Comparison of ENCODE assay signal across 38 cellular contexts in the genomic region with DNA sequence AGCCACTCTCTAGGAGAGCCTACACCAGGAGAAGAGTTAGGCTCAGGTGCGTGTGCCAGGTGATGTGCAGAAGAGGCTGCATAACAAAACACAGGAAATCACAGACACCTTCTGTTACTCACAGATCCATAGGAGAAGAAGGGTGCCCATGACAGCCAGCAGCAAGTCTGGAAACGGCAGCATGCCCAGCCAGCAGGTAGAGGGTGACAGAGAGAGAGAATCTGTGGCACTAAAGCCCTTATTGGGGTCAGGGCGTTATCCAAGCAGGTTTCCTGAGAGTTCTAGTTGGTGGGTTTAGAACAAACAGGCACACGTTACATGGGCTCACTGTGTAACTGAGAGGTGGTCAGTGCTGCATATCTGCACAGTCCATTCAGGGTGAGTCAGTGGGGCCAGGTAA. TPM values are rescaled to one million over a fixed set of nuclear protein-coding genes. Genes with fewer than 3 reads are reported as not detected.
"Had no signal": no experiment of that assay in that cellular context is flagged by ENCODE, and none has a peak within 500 bp of the region (broad histone marks: within the 10 kb centered on the region; RNA-seq: fewer than 3 reads in every experiment).

No MANE protein-coding gene starts in this region.

- H3K9me3 Mint-ChIP-seq: activated CD4-positive, alpha-beta T cell treated with anti-CD3 and anti-CD28 coated beads, Interleukin-2, amount 10 ng/mL, durations not matched to agents 7 days and 5 days; activated CD8-positive, alpha-beta T cell treated with anti-CD3 and anti-CD28 coated beads for 36 hours; activated naive CD8-positive, alpha-beta T cell treated with anti-CD3 and anti-CD28 coated beads for 36 hours; activated naive CD8-positive, alpha-beta T cell treated with anti-CD3 and anti-CD28 coated beads, Interleukin-2, amount 50 U/mL, for 24 hours; activated T-cell treated with anti-CD3 and anti-CD28 coated beads, Interleukin-2, amount 50 U/mL, for 4 hours; effector memory CD8-positive, alpha-beta T cell; T-helper 2 cell treated with Interferon-gamma antibody and Interleukin-4, amounts not matched to agents 5 μg/mL and 100 μg/mL, for 36 hours had no signal

- H3K4me1 Mint-ChIP-seq: activated CD4-positive, alpha-beta T cell treated with anti-CD3 and anti-CD28 coated beads for 36 hours; activated CD4-positive, alpha-beta T cell treated with anti-CD3 and anti-CD28 coated beads, Interleukin-2, amount 10 ng/mL, durations not matched to agents 7 days and 5 days; activated naive CD8-positive, alpha-beta T cell treated with anti-CD3 and anti-CD28 coated beads, Interleukin-2, amount 50 U/mL, for 24 hours; activated T-helper 17 cell treated with anti-CD3 and anti-CD28 coated beads, Interleukin-2, amount 50 U/mL, for 72 hours; T-helper 17 cell had no signal

- H3K36me3 ChIP-seq: adrenal gland, cardiac muscle cell, esophagus squamous epithelium, gastroesophageal sphincter, heart right ventricle, WERI-Rb-1 had no signal

- DNase-seq: activated CD4-positive, alpha-beta T cell treated with anti-CD3 and anti-CD28 coated beads for 36 hours; activated CD4-positive, alpha-beta T cell treated with anti-CD3 and anti-CD28 coated beads, Interleukin-2, amount 10 ng/mL, durations not matched to agents 7 days and 5 days; activated CD4-positive, alpha-beta T cell treated with anti-CD3 and anti-CD28 coated beads, Interleukin-2, amount 50 U/mL, for 4 hours; activated CD4-positive, CD25-positive, alpha-beta regulatory T cell; activated CD4-positive, CD25-positive, alpha-beta regulatory T cell treated with anti-CD3 and anti-CD28 coated beads, Interleukin-2, amount 50 U/mL, for 72 hours; activated CD8-positive, alpha-beta memory T cell treated with anti-CD3 and anti-CD28 coated beads for 24 hours; activated CD8-positive, alpha-beta T cell treated with anti-CD3 and anti-CD28 coated beads for 36 hours; activated effector memory CD4-positive, alpha-beta T cell treated with Interleukin-2 at 50 U/mL for 16 hours; activated gamma-delta T cell treated with Interleukin-2 at 50 U/mL for 16 hours; activated naive CD4-positive, alpha-beta T cell treated with anti-CD3 and anti-CD28 coated beads, Interleukin-2, amount 50 U/mL, for 16 hours; activated naive CD4-positive, alpha-beta T cell treated with Interleukin-2 at 50 U/mL for 16 hours; activated naive CD8-positive, alpha-beta T cell treated with anti-CD3 and anti-CD28 coated beads for 36 hours; activated naive CD8-positive, alpha-beta T cell treated with anti-CD3 and anti-CD28 coated beads, Interleukin-2, amount 50 U/mL, for 24 hours; activated T-cell treated with anti-CD3 and anti-CD28 coated beads, Interleukin-2, amount 50 U/mL, for 4 hours; adrenal gland; amygdala; aorta; body of pancreas; central memory CD4-positive, alpha-beta T cell; dermis blood vessel endothelial cell; effector CD4-positive, alpha-beta T cell; effector memory CD8-positive, alpha-beta T cell; esophagus squamous epithelium; foreskin melanocyte; heart right ventricle; T-helper 1 cell; T-helper 17 cell; T1000; WERI-Rb-1 had no signal

- H3K36me3 Mint-ChIP-seq: activated naive CD8-positive, alpha-beta T cell treated with anti-CD3 and anti-CD28 coated beads for 36 hours had no signal

- H3K27ac Mint-ChIP-seq: activated CD4-positive, alpha-beta T cell treated with anti-CD3 and anti-CD28 coated beads for 36 hours; activated CD4-positive, alpha-beta T cell treated with anti-CD3 and anti-CD28 coated beads, Interleukin-2, amount 10 ng/mL, durations not matched to agents 7 days and 5 days; activated CD8-positive, alpha-beta T cell treated with anti-CD3 and anti-CD28 coated beads for 36 hours; activated naive CD8-positive, alpha-beta T cell treated with anti-CD3 and anti-CD28 coated beads for 36 hours; activated naive CD8-positive, alpha-beta T cell treated with anti-CD3 and anti-CD28 coated beads, Interleukin-2, amount 50 U/mL, for 24 hours; activated T-helper 17 cell treated with anti-CD3 and anti-CD28 coated beads, Interleukin-2, amount 50 U/mL, for 72 hours; effector memory CD8-positive, alpha-beta T cell; T-helper 17 cell; T-helper 2 cell treated with Interferon-gamma antibody and Interleukin-4, amounts not matched to agents 5 μg/mL and 100 μg/mL, for 36 hours had no signal

- H3K27ac ChIP-seq: adrenal gland, body of pancreas, cardiac muscle cell, coronary artery, epithelial cell of prostate, gastroesophageal sphincter, heart right ventricle, hepatocyte, WERI-Rb-1 had no signal

- H3K9me3 ChIP-seq: adrenal gland, body of pancreas, esophagus squamous epithelium, gastroesophageal sphincter, heart right ventricle had no signal

- H3K4me3 ChIP-seq: adrenal gland, body of pancreas, cardiac muscle cell, coronary artery, esophagus squamous epithelium, gastroesophageal sphincter, heart right ventricle, hepatocyte had no signal

- H3K27me3 ChIP-seq: body of pancreas had no signal

- H3K4me1 ChIP-seq: adrenal gland, body of pancreas, esophagus squamous epithelium, gastroesophageal sphincter, heart right ventricle had no signal

- FAIRE-seq: endothelial cell of umbilical vein had no signal

- H3K4me3 Mint-ChIP-seq: activated CD4-positive, alpha-beta T cell treated with anti-CD3 and anti-CD28 coated beads for 36 hours; activated CD4-positive, alpha-beta T cell treated with anti-CD3 and anti-CD28 coated beads, Interleukin-2, amount 10 ng/mL, durations not matched to agents 7 days and 5 days; activated CD8-positive, alpha-beta T cell treated with anti-CD3 and anti-CD28 coated beads for 36 hours; activated naive CD8-positive, alpha-beta T cell treated with anti-CD3 and anti-CD28 coated beads for 36 hours; activated naive CD8-positive, alpha-beta T cell treated with anti-CD3 and anti-CD28 coated beads, Interleukin-2, amount 50 U/mL, for 24 hours; activated T-cell treated with anti-CD3 and anti-CD28 coated beads, Interleukin-2, amount 50 U/mL, for 4 hours; activated T-helper 17 cell treated with anti-CD3 and anti-CD28 coated beads, Interleukin-2, amount 50 U/mL, for 72 hours; effector memory CD8-positive, alpha-beta T cell; T-helper 2 cell treated with Interferon-gamma antibody and Interleukin-4, amounts not matched to agents 5 μg/mL and 100 μg/mL, for 36 hours had no signal

- ATAC-seq: activated CD4-positive, alpha-beta T cell treated with anti-CD3 and anti-CD28 coated beads for 36 hours; activated CD8-positive, alpha-beta T cell treated with anti-CD3 and anti-CD28 coated beads for 36 hours; activated naive CD8-positive, alpha-beta T cell treated with anti-CD3 and anti-CD28 coated beads, Interleukin-2, amount 50 U/mL, for 24 hours; activated T-cell treated with anti-CD3 and anti-CD28 coated beads, Interleukin-2, amount 50 U/mL, for 4 hours; activated T-helper 17 cell treated with anti-CD3 and anti-CD28 coated beads, Interleukin-2, amount 50 U/mL, for 72 hours; body of pancreas; effector memory CD8-positive, alpha-beta T cell; gastroesophageal sphincter; heart right ventricle; T-helper 17 cell had no signal

RNA-seq across cellular contexts. Expression of a gene that starts 14.9 kb away (rescaled TPM):
- total RNA-seq: activated CD4-positive, alpha-beta T cell treated with anti-CD3 and anti-CD28 coated beads, Interleukin-2, amount 10 ng/mL, durations not matched to agents 7 days and 5 days; endothelial cell of umbilical vein; fibroblast of villous mesenchyme had no signal
- polyA plus RNA-seq: aorta, endothelial cell of umbilical vein had no signal
